9 cellular contexts compared by ENCODE assay signal in genomic region chr3:120451670-120452220, GRCh38. TPM values are rescaled to one million over a fixed set of nuclear protein-coding genes. Genes with fewer than 3 reads are reported as not detected.
DNase-seq lines count a peak whose midpoint lies in the region; ATAC-seq and TF ChIP-seq lines count a peak whose summit lies in the region.
"Had no signal": no experiment of that assay in that cellular context is flagged by ENCODE, and none has a peak within 500 bp of the region (broad histone marks: within the 10 kb centered on the region; RNA-seq: fewer than 3 reads in every experiment).

No MANE protein-coding gene starts in this region.

- no peaks in the 10 kb centered on the region for H3K36me3 ChIP-seq in sigmoid colon

- peaks cover 12% of the 10 kb centered on the region for H3K4me1 Mint-ChIP-seq in activated CD4-positive, alpha-beta memory T cell treated with anti-CD3 and anti-CD28 coated beads, Interleukin-2, amount 10 ng/mL, durations not matched to agents 7 days and 5 days

- H3K9me3 ChIP-seq in right cardiac atrium (ENCODE audit: control insufficient read depth, low read length) (no peaks in the 10 kb centered on the region), sigmoid colon (no peaks in the 10 kb centered on the region)

- no peaks in the 10 kb centered on the region for H3K9me3 Mint-ChIP-seq in activated CD4-positive, alpha-beta memory T cell treated with anti-CD3 and anti-CD28 coated beads, Interleukin-2, amount 10 ng/mL, durations not matched to agents 7 days and 5 days

- H3K27me3 Mint-ChIP-seq in activated CD4-positive, alpha-beta memory T cell treated with anti-CD3 and anti-CD28 coated beads, Interleukin-2, amount 10 ng/mL, durations not matched to agents 7 days and 5 days = peaks cover 55% of the 10 kb centered on the region

- no peak for TF ChIP-seq EP300 in sigmoid colon (IDR thresholded peaks at IDR 0.05)

- 70% methylated on average over 9 of the region's 9 CpGs for WGBS in right cardiac atrium
- WGBS in sigmoid colon, 2 donors = 92 to 93% methylated on average over 9 of the region's 9 CpGs

- peaks cover 7% of the 10 kb centered on the region for H3K4me1 ChIP-seq in right cardiac atrium (ENCODE audit: control insufficient read depth, insufficient read depth, low read length)
- H3K4me1 ChIP-seq in sigmoid colon = peaks cover 0 to 41% (median 37%) of the 10 kb centered on the region in 4 donors

- H3K27me3 ChIP-seq in right cardiac atrium (ENCODE audit: control insufficient read depth, insufficient read depth) (no peaks in the 10 kb centered on the region), sigmoid colon (no peaks in the 10 kb centered on the region)

- no peaks in the 10 kb centered on the region for H3K36me3 Mint-ChIP-seq in activated CD4-positive, alpha-beta memory T cell treated with anti-CD3 and anti-CD28 coated beads, Interleukin-2, amount 10 ng/mL, durations not matched to agents 7 days and 5 days (ENCODE audit: low read depth)

- TF ChIP-seq CTCF in GM13977 (IDR thresholded peaks at IDR 0.05; ENCODE audit: extremely low read depth, insufficient read depth, missing control alignments) (no peak), sigmoid colon (IDR thresholded peaks at IDR 0.05) (no peak)

- intact Hi-C loops in right cardiac atrium (cut with DNase I) (loop anchor here (2.0 to 10.0 kb wide), 5 partner anchors 31 to 106 kb away; no protein-coding TSS in a partner anchor), sigmoid colon (cut with DNase I) (loop anchor here (2.0 to 10.0 kb wide), 3 partner anchors 31 to 103 kb away; no protein-coding TSS in a partner anchor)

- CTCF ChIA-PET in activated CD4-positive, alpha-beta memory T cell treated with anti-CD3 and anti-CD28 coated beads, Interleukin-2, amount 10 ng/mL, durations not matched to agents 7 days and 5 days (lab: Charles Lee) = no interaction called here

- no peak for TF ChIP-seq POLR2A in sigmoid colon (IDR thresholded peaks at IDR 0.05)

- in situ Hi-C loops in GM13977 (cut with MboI; ENCODE audit: low pct_unique_long_range_greater_than_20kb, low sequenced_read_pairs, unreplicated experiment) = no loop called here

- H3K4me3 Mint-ChIP-seq in activated CD4-positive, alpha-beta memory T cell treated with anti-CD3 and anti-CD28 coated beads, Interleukin-2, amount 10 ng/mL, durations not matched to agents 7 days and 5 days = peak overlapping the region; percentile 38

- H3K4me3 ChIP-seq in right cardiac atrium (ENCODE audit: low read length) (peak overlapping the region; percentile 63), sigmoid colon (peak overlapping the region in 3 of 4 donors; percentile 85 to 94 (median 89))

- H3K27ac ChIP-seq in right cardiac atrium (ENCODE audit: low read length) = peak overlapping the region; percentile 64
- peak overlapping the region; percentile 96 to 98 (median 98) for H3K27ac ChIP-seq in sigmoid colon
- H3K27ac ChIP-seq: SK-N-MC had no signal

- DNase-seq in GM13977 (ENCODE audit: low spot score) = peak; percentile 15
- no peak for DNase-seq in activated CD4-positive, alpha-beta memory T cell treated with anti-CD3 and anti-CD28 coated beads, Interleukin-2, amount 10 ng/mL, durations not matched to agents 7 days and 5 days
- DNase-seq in right cardiac atrium = no peak
- DNase-seq in sigmoid colon = no peak
- DNase-seq in NCI-H2081 treated with DMSO at 0.1 percent for 48 hours (lab: John Stamatoyannopoulos, UW) = no peak
- DNase-seq in NCI-H2107 (lab: John Stamatoyannopoulos, UW) = no peak

- H3K27ac Mint-ChIP-seq in activated CD4-positive, alpha-beta memory T cell treated with anti-CD3 and anti-CD28 coated beads, Interleukin-2, amount 10 ng/mL, durations not matched to agents 7 days and 5 days = no peak overlapping the region

- ATAC-seq in right cardiac atrium = no peak
- no peak for ATAC-seq in HG02973 (IDR thresholded peaks at IDR 0.05; ENCODE audit: unreplicated experiment)
- no peak for ATAC-seq in HG02852 (IDR thresholded peaks at IDR 0.05; ENCODE audit: unreplicated experiment)

- POLR2A ChIA-PET in activated CD4-positive, alpha-beta memory T cell treated with anti-CD3 and anti-CD28 coated beads, Interleukin-2, amount 10 ng/mL, durations not matched to agents 7 days and 5 days (lab: Charles Lee) = no interaction called here

RNA-seq across cellular contexts. Expression of gene FSTL1, which starts 1.0 kb away (rescaled TPM):
- under 1 TPM; 0.30 to 0.35 TPM for total RNA-seq in activated CD4-positive, alpha-beta memory T cell treated with anti-CD3 and anti-CD28 coated beads, Interleukin-2, amount 10 ng/mL, durations not matched to agents 7 days and 5 days
- total RNA-seq in right cardiac atrium (100 to 1,000 TPM; 341 to 735 (median 465) TPM), sigmoid colon (100 to 1,000 TPM; 266 to 653 (median 320) TPM)
- polyA plus RNA-seq in right cardiac atrium (134 TPM), sigmoid colon (10 to 100 TPM in 2 of 3 donors, 1 to 10 TPM in 1; 8.1 to 56.2 (median 24.6) TPM)

Comparison
In these comparisons a context has a peak if more than half of its experiments do, and no peak if none do; other contexts are left out.
1. RNA of gene FSTL1, which starts 1.0 kb away (total RNA-seq): 341 to 735 TPM in right cardiac atrium and 266 to 653 TPM in sigmoid colon; 0.30 to 0.35 TPM in activated CD4-positive, alpha-beta memory T cell treated with anti-CD3 and anti-CD28 coated beads, Interleukin-2, amount 10 ng/mL, durations not matched to agents 7 days and 5 days; every median in the first group is over 100 times any median in the second.